ENCODE assay signal across 10 cellular contexts in genomic region chr2:168469281-168469988, GRCh38. TPM values are rescaled to one million over a fixed set of nuclear protein-coding genes. Genes with fewer than 3 reads are reported as not detected.
DNase-seq lines count a peak whose midpoint lies in the region; ATAC-seq and FAIRE-seq lines count a peak whose summit lies in the region.
"Had no signal": no experiment of that assay in that cellular context is flagged by ENCODE, and none has a peak within 500 bp of the region (broad histone marks: within the 10 kb centered on the region; RNA-seq: fewer than 3 reads in every experiment).

No MANE protein-coding gene starts in this region.

- no peak for DNase-seq in GM19239 (ENCODE audit: insufficient read length, low spot score)
- DNase-seq in NOMO-1 (lab: John Stamatoyannopoulos, UW; ENCODE audit: unreplicated experiment in 2 of 2): peak; percentile 88 to 94
- no peak for DNase-seq in stimulated activated naive CD8-positive, alpha-beta T cell treated with anti-CD3 and anti-CD28 coated beads, Interleukin-15, Interleukin-2, amounts not matched to agents 100 U/mL and 50 U/mL, for 24 hours
- DNase-seq in stimulated activated CD4-positive, alpha-beta T cell treated with anti-CD3 and anti-CD28 coated beads, Interleukin-12 subunit alpha, Interleukin-12 subunit beta, amount 100 ng/mL, for 4 hours: no peak
- no peak for DNase-seq in A172 (ENCODE audit: low spot score)
- DNase-seq in activated T-cell treated with anti-CD3 and anti-CD28 coated beads for 4 hours: no peak
- no peak for DNase-seq in GM19238 (ENCODE audit: insufficient read length, low spot score)
- DNase-seq: activated gamma-delta T cell, GOT3 had no signal

- ATAC-seq in HG02938 (IDR thresholded peaks at IDR 0.05; ENCODE audit: unreplicated experiment): peak; percentile 79
- ATAC-seq in stimulated activated naive CD8-positive, alpha-beta T cell treated with anti-CD3 and anti-CD28 coated beads, Interleukin-15, Interleukin-2, amounts not matched to agents 100 U/mL and 50 U/mL, for 24 hours: peak; percentile 28

- peak; percentile 95 for FAIRE-seq in GM19239 (lab: Jason Lieb, UNC)

RNA-seq across cellular contexts. Expression of gene CERS6, which starts 13.4 kb away (rescaled TPM):
- total RNA-seq in A172 (2014; rRNA removed; shearing (Covaris generic)): 25.4 and 28.1 TPM in 2 replicates

Comparison
In these comparisons a context has a peak if more than half of its experiments do, and no peak if none do; other contexts are left out.
1. DNase-seq: peak in NOMO-1 (2 of 2); none in GM19239 (single experiment), stimulated activated naive CD8-positive, alpha-beta T cell treated with anti-CD3 and anti-CD28 coated beads, Interleukin-15, Interleukin-2, amounts not matched to agents 100 U/mL and 50 U/mL, for 24 hours (single experiment), stimulated activated CD4-positive, alpha-beta T cell treated with anti-CD3 and anti-CD28 coated beads, Interleukin-12 subunit alpha, Interleukin-12 subunit beta, amount 100 ng/mL, for 4 hours (single experiment), A172 (single experiment), activated T-cell treated with anti-CD3 and anti-CD28 coated beads for 4 hours (single experiment) and GM19238 (single experiment).